8 cellular contexts compared by ENCODE assay signal in the genomic region with DNA sequence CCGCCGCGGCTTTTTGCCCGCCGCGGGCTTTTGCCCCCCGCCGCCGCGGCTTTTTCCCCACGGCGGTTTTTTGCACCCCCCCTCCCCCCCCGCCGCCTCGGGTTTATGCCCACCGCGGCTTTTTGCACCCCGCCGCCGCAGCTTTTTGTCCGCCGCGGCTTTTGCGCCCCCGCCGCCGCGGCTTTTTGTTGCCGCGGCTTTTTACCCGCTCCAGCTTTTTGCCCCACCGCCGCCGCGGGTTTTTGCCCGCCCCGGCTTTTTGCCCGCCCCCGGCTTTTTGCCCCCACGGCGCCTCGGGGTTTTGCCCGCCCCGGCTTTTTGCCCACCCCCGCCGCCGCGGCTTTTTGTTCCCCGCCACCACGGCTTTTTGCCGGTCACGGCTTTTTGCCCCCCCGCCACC.
DNase-seq lines count a peak whose midpoint lies in the region; ATAC-seq, FAIRE-seq and TF ChIP-seq lines count a peak whose summit lies in the region.
"Not testable (repeated sequence)": the region's sequence is repeated elsewhere in the genome, so short reads cannot be mapped to it uniquely, and the experiment has no call there.

No MANE protein-coding gene starts in this region.

- not testable (repeated sequence) for H3K9me1 ChIP-seq in IMR-90 (ENCODE audit: insufficient read depth, low read length)

- H3K79me1 ChIP-seq in IMR-90 (ENCODE audit: low read depth in 1 of 2, low read length in 2 of 2), result not testable (repeated sequence)

- H3K4ac ChIP-seq in IMR-90 (ENCODE audit: low read depth, low read length), result not testable (repeated sequence)

- H3K4me2 ChIP-seq in IMR-90 (ENCODE audit: low read depth, low read length), result not testable (repeated sequence)

- H4K91ac ChIP-seq in IMR-90 (ENCODE audit: insufficient read depth, low read depth, low read length), result not testable (repeated sequence)

- WGBS in IMR-90 (ENCODE audit: extremely low coverage in 2 of 2, insufficient read length in 1 of 2), 2 experiments, result 0% methylated on average over 7 of the region's 53 CpGs; no CpG with 5 or more reads in 1 of the 2 experiments

- DNase-seq in ACHN (peak; percentile 4), kidney (peak; percentile 75), progenitor cell of endocrine pancreas (ENCODE audit: low spot score, unreplicated experiment) (peak; percentile 8)
- not testable (repeated sequence) for DNase-seq in IMR-90; astrocyte of the spinal cord (ENCODE audit: low read depth, low spot score); fibroblast of pulmonary artery (ENCODE audit: low read depth); tibial artery
- DNase-seq in activated CD8-positive, alpha-beta memory T cell treated with anti-CD3 and anti-CD28 coated beads, Interleukin-2, amount 50 U/mL, for 4 hours, result peak; percentile 43

- TF ChIP-seq CTCF in IMR-90 (conservative IDR thresholded peaks at IDR 0.05; ENCODE audit: low read depth, low read length); astrocyte of the spinal cord (IDR thresholded peaks at IDR 0.05; ENCODE audit: low read depth, low read length); fibroblast of pulmonary artery (IDR thresholded peaks at IDR 0.05; ENCODE audit: low read length, missing control alignments); kidney (IDR thresholded peaks at IDR 0.05; ENCODE audit: borderline replicate concordance, extremely low read depth, insufficient read depth); progenitor cell of endocrine pancreas (IDR thresholded peaks at IDR 0.05; ENCODE audit: unreplicated experiment); tibial artery (IDR thresholded peaks at IDR 0.05): not testable (repeated sequence)

- H3K4me3 ChIP-seq in IMR-90 (ENCODE audit: insufficient read depth, low read depth, low read length) (peak overlapping the region; percentile 66; the same call in 1 of the 2 replicates), astrocyte of the spinal cord (ENCODE audit: low read depth, low read length) (peak overlapping the region; percentile 2), fibroblast of pulmonary artery (replicated peaks; ENCODE audit: low read depth, low read length) (peak overlapping the region; percentile 36), tibial artery (peak overlapping the region; percentile 40 to 56)
- not testable (repeated sequence) for H3K4me3 ChIP-seq in kidney (ENCODE audit: low read length in 2 of 2)

- not testable (repeated sequence) for H3K9me3 Mint-ChIP-seq in progenitor cell of endocrine pancreas (ENCODE audit: low read depth)

- FAIRE-seq in kidney (lab: Jason Lieb, UNC), result not testable (repeated sequence)

- not testable (repeated sequence) for H3K27me3 Mint-ChIP-seq in progenitor cell of endocrine pancreas

- H2BK20ac ChIP-seq in IMR-90 (ENCODE audit: low read depth, low read length), result not testable (repeated sequence)

- not testable (repeated sequence) for H3K9ac ChIP-seq in IMR-90 (ENCODE audit: low read depth, low read length); kidney (ENCODE audit: low read length in 2 of 2)

- not testable (repeated sequence) for TF ChIP-seq POLR2A in IMR-90 (IDR thresholded peaks at IDR 0.05; ENCODE audit: low read depth, low read length)

- H3K4me3 Mint-ChIP-seq in progenitor cell of endocrine pancreas (ENCODE audit: low read depth), result not testable (repeated sequence)

- H2BK120ac ChIP-seq in IMR-90 (ENCODE audit: low read depth, low read length), result not testable (repeated sequence)

- not testable (repeated sequence) for H2AFZ ChIP-seq in IMR-90 (replicated peaks; ENCODE audit: low read length, poor library complexity)

- H3K9me3 ChIP-seq in IMR-90 (ENCODE audit: control insufficient read depth, insufficient read depth, low read length); kidney (ENCODE audit: control insufficient read depth in 1 of 2, low read length in 2 of 2); tibial artery: not testable (repeated sequence)

- in situ Hi-C loops in ACHN (cut with HindIII; ENCODE audit: low pct_ligation_motif_present, low pct_unique_long_range_greater_than_20kb, low sequenced_read_pairs); IMR-90 (cut with MboI; ENCODE audit: low sequenced_read_pairs); astrocyte of the spinal cord (cut with HindIII; ENCODE audit: low sequenced_read_pairs): not testable (repeated sequence)

- H2BK5ac ChIP-seq in IMR-90 (ENCODE audit: low read depth, low read length, poor library complexity, severe bottlenecking), result not testable (repeated sequence)

- H3K23ac ChIP-seq in IMR-90 (ENCODE audit: low read depth, low read length), result not testable (repeated sequence)

- CTCF ChIA-PET in IMR-90 (lab: Yijun Ruan, JAX), result not testable (repeated sequence)

- H3K4me1 Mint-ChIP-seq in progenitor cell of endocrine pancreas (ENCODE audit: low read depth), result not testable (repeated sequence)

- POLR2A ChIA-PET in IMR-90 (lab: Charles Lee; ENCODE audit: unreplicated experiment), result interaction anchor here (0.6 kb wide), 1 partner anchor 806 kb away, joined by 3 read pairs; no protein-coding TSS in a partner anchor

- H2AK9ac ChIP-seq in IMR-90 (replicated peaks; ENCODE audit: low read depth, low read length, poor library complexity), result not testable (repeated sequence)

- H4K20me1 ChIP-seq in IMR-90 (ENCODE audit: insufficient read depth, low read length), result not testable (repeated sequence)

- not testable (repeated sequence) for H3K18ac ChIP-seq in IMR-90 (ENCODE audit: low read depth, low read length)

- H2AK5ac ChIP-seq in IMR-90 (ENCODE audit: low read depth, low read length), result not testable (repeated sequence)

- H4K5ac ChIP-seq in IMR-90 (ENCODE audit: low read depth, low read length), result not testable (repeated sequence)

- H3K36me3 ChIP-seq in IMR-90 (ENCODE audit: control insufficient read depth, insufficient read depth, low read length); kidney (ENCODE audit: control insufficient read depth in 1 of 2, insufficient read depth in 2 of 2, low read length in 2 of 2); tibial artery: not testable (repeated sequence)

- not testable (repeated sequence) for H3K4me1 ChIP-seq in IMR-90 (ENCODE audit: control insufficient read depth, insufficient read depth, low read length); kidney (ENCODE audit: control insufficient read depth in 1 of 2, insufficient read depth in 1 of 2, low read depth in 1 of 2, low read length in 2 of 2); tibial artery

- H3K56ac ChIP-seq in IMR-90 (ENCODE audit: extremely low read depth, insufficient read depth, low read length), result not testable (repeated sequence)

- not testable (repeated sequence) for H3K14ac ChIP-seq in IMR-90 (replicated peaks; ENCODE audit: low read depth, low read length)

- not testable (repeated sequence) for H3K27ac Mint-ChIP-seq in progenitor cell of endocrine pancreas

- H3K36me3 Mint-ChIP-seq in progenitor cell of endocrine pancreas (ENCODE audit: insufficient read depth), result not testable (repeated sequence)

- intact Hi-C loops in IMR-90 (cut with micrococcal nuclease); kidney (cut with DNase I); tibial artery (cut with DNase I; ENCODE audit: low total_unique reads): not testable (repeated sequence)

- H3K27ac ChIP-seq in IMR-90 (ENCODE audit: insufficient read depth, low read length); kidney (ENCODE audit: low read depth in 2 of 2, low read length in 2 of 2); tibial artery: not testable (repeated sequence)

- TF ChIP-seq RAD21 in IMR-90 (IDR thresholded peaks at IDR 0.05; ENCODE audit: low read length), result not testable (repeated sequence)

- H2BK15ac ChIP-seq in IMR-90 (ENCODE audit: low read depth, low read length), result not testable (repeated sequence)

- dilution Hi-C loops in IMR-90 (cut with HindIII; ENCODE audit: low sequenced_read_pairs, unreplicated experiment), result not testable (repeated sequence)

- H3K27me3 ChIP-seq in IMR-90 (ENCODE audit: control insufficient read depth, insufficient read depth, low read length); tibial artery: not testable (repeated sequence)

- BruUV-seq in IMR-90 (replicated peaks; lab: Mats Ljungman, UMichigan), result not testable (repeated sequence)

- ATAC-seq in IMR-90 (ENCODE audit: low read depth), result not testable (repeated sequence)

- not testable (repeated sequence) for H4K8ac ChIP-seq in IMR-90 (ENCODE audit: low read depth in 2 of 2, low read length in 2 of 2)
